ENCODE assay signal across 19 cellular contexts in the genomic region with DNA sequence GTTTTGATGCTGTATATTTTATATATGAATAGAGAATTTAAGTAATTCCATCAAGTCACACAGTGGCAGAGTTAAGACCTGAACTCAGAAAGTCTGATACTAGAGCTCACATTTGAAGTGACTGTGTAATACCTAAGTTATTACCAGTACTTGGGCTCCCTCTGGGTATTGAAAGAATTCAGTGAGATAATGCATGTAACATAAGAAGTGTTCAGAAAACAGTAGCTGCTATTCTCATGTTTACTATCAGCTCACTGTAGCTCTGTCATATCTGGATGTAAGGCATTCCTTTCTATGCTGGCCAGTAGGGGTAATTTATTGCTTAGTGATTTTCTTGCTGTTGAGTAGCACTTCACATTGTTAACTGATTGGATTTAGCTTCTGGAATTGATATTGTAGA. TPM values are rescaled to one million over a fixed set of nuclear protein-coding genes. Genes with fewer than 3 reads are reported as not detected.
DNase-seq lines count a peak whose midpoint lies in the region; ATAC-seq and TF ChIP-seq lines count a peak whose summit lies in the region.
"Had no signal": no experiment of that assay in that cellular context is flagged by ENCODE, and none has a peak within 500 bp of the region (broad histone marks: within the 10 kb centered on the region; RNA-seq: fewer than 3 reads in every experiment).

No MANE protein-coding gene starts in this region.

- H3K4me3 ChIP-seq in ACC112 (ENCODE audit: low read depth, low read length) = no peak overlapping the region; the same call in 1 of the 2 replicates
- H3K4me3 ChIP-seq in HEK293 (ENCODE audit: low read depth, low read length) = no peak overlapping the region
- no peak overlapping the region for H3K4me3 ChIP-seq in adipocyte (ENCODE audit: low read length)
- H3K4me3 ChIP-seq in fibroblast of villous mesenchyme (ENCODE audit: low read depth, low read length) = no peak overlapping the region
- H3K4me3 ChIP-seq: BLaER1, pancreas, SJSA1 had no signal

- H3K27ac ChIP-seq in ACC112 (ENCODE audit: low read depth, low read length) (peak overlapping the region; percentile 68), HEK293 (ENCODE audit: extremely low read depth, low read depth, low read length) (no peak overlapping the region)
- H3K27ac ChIP-seq: BLaER1, pancreas, SJSA1 had no signal

- no peaks in the 10 kb centered on the region for H3K27me3 ChIP-seq in ACC112 (ENCODE audit: insufficient read depth, low read length)
- no peaks in the 10 kb centered on the region for H3K27me3 ChIP-seq in adipocyte (replicated peaks; ENCODE audit: control insufficient read depth, insufficient read depth, low read length)
- H3K27me3 ChIP-seq: BLaER1, pancreas, SJSA1 had no signal

- H3K27ac Mint-ChIP-seq in T-helper 17 cell = no peak overlapping the region
- H3K27ac Mint-ChIP-seq: activated CD8-positive, alpha-beta T cell treated with anti-CD3 and anti-CD28 coated beads, Interleukin-2, amount 10 ng/mL, durations not matched to agents 7 days and 5 days; activated T-helper 2 cell treated with anti-CD3 and anti-CD28 coated beads, Interferon-gamma antibody, Interleukin-2, Interleukin-4, amounts not matched to agents 10 μg/mL and 5 μg/mL and 100 μg/mL, durations not matched to agents 14 hours and 24 hours and 36 hours had no signal

- POLR2A ChIA-PET in HEK293 (lab: Yijun Ruan, JAX) = no interaction called here

- TF ChIP-seq CTCF in HEK293 (tag by site-specific recombination; IDR thresholded peaks at IDR 0.05) (no peak), fibroblast of villous mesenchyme (IDR thresholded peaks at IDR 0.05; ENCODE audit: insufficient read depth, low read depth, low read length) (no peak)

- peaks cover 8% of the 10 kb centered on the region for H3K36me3 Mint-ChIP-seq in T-helper 17 cell (ENCODE audit: low read depth)

- H3K27me3 Mint-ChIP-seq in T-helper 17 cell = no peaks in the 10 kb centered on the region

- H3K4me1 ChIP-seq in ACC112 (ENCODE audit: control insufficient read depth, insufficient read depth, low read length, unreplicated experiment) (peaks cover 8% of the 10 kb centered on the region), HEK293 (ENCODE audit: control insufficient read depth, insufficient read depth, low read length) (no peaks in the 10 kb centered on the region), adipocyte (ENCODE audit: control insufficient read depth, insufficient read depth, low read length) (peaks cover 6% of the 10 kb centered on the region)
- H3K4me1 ChIP-seq: BLaER1, pancreas had no signal

- H3K9ac ChIP-seq in adipocyte (ENCODE audit: low read length) = no peak overlapping the region
- H3K9ac ChIP-seq: BLaER1 had no signal

- H3K4me1 Mint-ChIP-seq in T-helper 17 cell = peaks cover 2% of the 10 kb centered on the region

- peak; percentile 52 for DNase-seq in adipocyte (ENCODE audit: low read depth)
- DNase-seq in fibroblast of villous mesenchyme (ENCODE audit: low read depth) = peak; percentile 32
- DNase-seq in GM19240 (ENCODE audit: insufficient read length, low spot score) = no peak
- no peak for DNase-seq in OCI-M2 (lab: John Stamatoyannopoulos, UW; ENCODE audit: unreplicated experiment)
- no peak for DNase-seq in T-helper 17 cell
- DNase-seq: activated CD8-positive, alpha-beta T cell treated with anti-CD3 and anti-CD28 coated beads, Interleukin-2, amount 10 ng/mL, durations not matched to agents 7 days and 5 days; aorta; DMS79; effector CD4-positive, alpha-beta T cell; NCI-H2107; pancreas had no signal

- CTCF ChIA-PET in HEK293 (lab: Yijun Ruan, JAX) = interaction anchor here (1.5 to 1.9 kb wide), 2 partner anchors 9 to 117 kb away, joined by 4 to 7 read pairs; no protein-coding TSS in a partner anchor

- H2AFZ ChIP-seq in ACC112 (ENCODE audit: low read length, unreplicated experiment) = no peak overlapping the region

- no peak for ATAC-seq in GM18502 (IDR thresholded peaks at IDR 0.05; ENCODE audit: poor library complexity, unreplicated experiment)
- ATAC-seq in T-helper 17 cell = no peak
- ATAC-seq: activated CD8-positive, alpha-beta T cell treated with anti-CD3 and anti-CD28 coated beads, Interleukin-2, amount 10 ng/mL, durations not matched to agents 7 days and 5 days; HCT116; pancreas had no signal

- no peak overlapping the region for H3K4me3 Mint-ChIP-seq in T-helper 17 cell
- H3K4me3 Mint-ChIP-seq: activated CD8-positive, alpha-beta T cell treated with anti-CD3 and anti-CD28 coated beads, Interleukin-2, amount 10 ng/mL, durations not matched to agents 7 days and 5 days had no signal

- no peaks in the 10 kb centered on the region for H3K9me3 ChIP-seq in HEK293 (ENCODE audit: control insufficient read depth, insufficient read depth, low read depth, low read length)
- no peaks in the 10 kb centered on the region for H3K9me3 ChIP-seq in adipocyte (ENCODE audit: control insufficient read depth, low read length)
- no peaks in the 10 kb centered on the region for H3K9me3 ChIP-seq in T-helper 17 cell (ENCODE audit: control insufficient read depth, low read length, poor library complexity, severe bottlenecking)
- H3K9me3 ChIP-seq: BLaER1, pancreas, SJSA1 had no signal

- H3K79me2 ChIP-seq in ACC112 (ENCODE audit: control insufficient read depth, insufficient read depth, low read length, unreplicated experiment) = no peaks in the 10 kb centered on the region

- peaks cover 27% of the 10 kb centered on the region for H3K36me3 ChIP-seq in ACC112 (ENCODE audit: insufficient read depth, low read length)
- H3K36me3 ChIP-seq in HEK293 (ENCODE audit: control insufficient read depth in 2 of 2, insufficient read depth in 1 of 2, low read length in 2 of 2) = peaks cover 31 to 41% of the 10 kb centered on the region in 2 experiments
- peaks cover 69% of the 10 kb centered on the region for H3K36me3 ChIP-seq in adipocyte (ENCODE audit: control insufficient read depth, insufficient read depth, low read length, severe bottlenecking)

TF ChIP-seq in HEK293, 187 proteins besides CTCF, POLR2A, EP300 and RAD21:
- no peak for TF ChIP-seq YY1 (tag by site-specific recombination; IDR thresholded peaks at IDR 0.05)
- 0 out of 2 replicates have a peak, but pooled peaks have one; percentile 48 for TF ChIP-seq OSR2 (tag by site-specific recombination; IDR thresholded peaks at IDR 0.05)
- TF ChIP-seq, protein P1, sequence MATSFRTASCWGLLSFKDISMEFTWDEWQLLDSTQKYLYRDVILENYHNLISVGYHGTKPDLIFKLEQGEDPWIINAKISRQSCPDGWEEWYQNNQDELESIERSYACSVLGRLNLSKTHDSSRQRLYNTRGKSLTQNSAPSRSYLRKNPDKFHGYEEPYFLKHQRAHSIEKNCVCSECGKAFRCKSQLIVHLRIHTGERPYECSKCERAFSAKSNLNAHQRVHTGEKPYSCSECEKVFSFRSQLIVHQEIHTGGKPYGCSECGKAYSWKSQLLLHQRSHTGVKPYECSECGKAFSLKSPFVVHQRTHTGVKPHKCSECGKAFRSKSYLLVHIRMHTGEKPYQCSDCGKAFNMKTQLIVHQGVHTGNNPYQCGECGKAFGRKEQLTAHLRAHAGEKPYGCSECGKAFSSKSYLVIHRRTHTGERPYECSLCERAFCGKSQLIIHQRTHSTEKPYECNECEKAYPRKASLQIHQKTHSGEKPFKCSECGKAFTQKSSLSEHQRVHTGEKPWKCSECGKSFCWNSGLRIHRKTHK (tag by site-specific recombination; IDR thresholded peaks at IDR 0.05) = no peak
- TF ChIP-seq, protein P2, sequence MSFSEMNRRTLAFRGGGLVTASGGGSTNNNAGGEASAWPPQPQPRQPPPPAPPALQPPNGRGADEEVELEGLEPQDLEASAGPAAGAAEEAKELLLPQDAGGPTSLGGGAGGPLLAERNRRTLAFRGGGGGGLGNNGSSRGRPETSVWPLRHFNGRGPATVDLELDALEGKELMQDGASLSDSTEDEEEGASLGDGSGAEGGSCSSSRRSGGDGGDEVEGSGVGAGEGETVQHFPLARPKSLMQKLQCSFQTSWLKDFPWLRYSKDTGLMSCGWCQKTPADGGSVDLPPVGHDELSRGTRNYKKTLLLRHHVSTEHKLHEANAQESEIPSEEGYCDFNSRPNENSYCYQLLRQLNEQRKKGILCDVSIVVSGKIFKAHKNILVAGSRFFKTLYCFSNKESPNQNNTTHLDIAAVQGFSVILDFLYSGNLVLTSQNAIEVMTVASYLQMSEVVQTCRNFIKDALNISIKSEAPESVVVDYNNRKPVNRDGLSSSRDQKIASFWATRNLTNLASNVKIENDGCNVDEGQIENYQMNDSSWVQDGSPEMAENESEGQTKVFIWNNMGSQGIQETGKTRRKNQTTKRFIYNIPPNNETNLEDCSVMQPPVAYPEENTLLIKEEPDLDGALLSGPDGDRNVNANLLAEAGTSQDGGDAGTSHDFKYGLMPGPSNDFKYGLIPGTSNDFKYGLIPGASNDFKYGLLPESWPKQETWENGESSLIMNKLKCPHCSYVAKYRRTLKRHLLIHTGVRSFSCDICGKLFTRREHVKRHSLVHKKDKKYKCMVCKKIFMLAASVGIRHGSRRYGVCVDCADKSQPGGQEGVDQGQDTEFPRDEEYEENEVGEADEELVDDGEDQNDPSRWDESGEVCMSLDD (tag by site-specific recombination; IDR thresholded peaks at IDR 0.05) = no peak
- no peak for TF ChIP-seq ZBTB8A (tag by site-specific recombination; IDR thresholded peaks at IDR 0.05)
- no peak for TF ChIP-seq WT1 (tag by site-specific recombination; IDR thresholded peaks at IDR 0.05)
- no peak for TF ChIP-seq ZNF501 (tag by site-specific recombination; IDR thresholded peaks at IDR 0.05)
- no peak for TF ChIP-seq ZXDB (tag by site-specific recombination; IDR thresholded peaks at IDR 0.05)
- peak; percentile 84 for TF ChIP-seq ZNF664 (tag by site-specific recombination; IDR thresholded peaks at IDR 0.05)
- TF ChIP-seq ZNF223 (tag by site-specific recombination; IDR thresholded peaks at IDR 0.05) = no peak
- no peak for TF ChIP-seq MZF1 (tag by site-specific recombination; IDR thresholded peaks at IDR 0.05; ENCODE audit: borderline replicate concordance)
- TF ChIP-seq ZSCAN16 (tag by site-specific recombination; IDR thresholded peaks at IDR 0.05) = peak; percentile 65; the same call in 1 of the 2 replicates

RNA-seq across cellular contexts. Expression of gene NKX2-4, which starts 44.6 kb away (rescaled TPM):
- total RNA-seq in fibroblast of villous mesenchyme (not detected in 2 replicates), T-helper 17 cell (not detected)
- total RNA-seq: activated CD8-positive, alpha-beta T cell treated with anti-CD3 and anti-CD28 coated beads, Interleukin-2, amount 10 ng/mL, durations not matched to agents 7 days and 5 days; activated T-helper 2 cell treated with anti-CD3 and anti-CD28 coated beads, Interferon-gamma antibody, Interleukin-2, Interleukin-4, amounts not matched to agents 10 μg/mL and 5 μg/mL and 100 μg/mL, durations not matched to agents 14 hours and 24 hours and 36 hours; aorta; MCF 10A; pancreas had no signal

RNA-seq across cellular contexts. Expression of gene XRN2, which starts 49.6 kb away (rescaled TPM):
- total RNA-seq in fibroblast of villous mesenchyme = 71.8 and 90.2 TPM in 2 replicates
- total RNA-seq in T-helper 17 cell = 10 to 100 TPM; 53.7 to 59.2 TPM

Comparison
In these comparisons a context has a peak if more than half of its experiments do, and no peak if none do; other contexts are left out.
1. DNase-seq: peak in adipocyte (single experiment) and fibroblast of villous mesenchyme (single experiment); none in GM19240 (single experiment), OCI-M2 (single experiment) and T-helper 17 cell (0 of 3).